17 cellular contexts compared by ENCODE assay signal in genomic region chr2:25347846-25348245, GRCh38. TPM values are rescaled to one million over a fixed set of nuclear protein-coding genes. Genes with fewer than 3 reads are reported as not detected.
DNase-seq lines count a peak whose midpoint lies in the region; ATAC-seq and TF ChIP-seq lines count a peak whose summit lies in the region.
"Had no signal": no experiment of that assay in that cellular context is flagged by ENCODE, and none has a peak within 500 bp of the region (broad histone marks: within the 10 kb centered on the region; RNA-seq: fewer than 3 reads in every experiment).

No MANE protein-coding gene starts in this region.

- TF ChIP-seq CTCF in AG04450 (IDR thresholded peaks at IDR 0.05; ENCODE audit: low read depth, low read length) (no peak), mesothelial cell of epicardium (IDR thresholded peaks at IDR 0.05; ENCODE audit: unreplicated experiment) (no peak)

- no peak overlapping the region for H3K4me3 ChIP-seq in AG04450 (ENCODE audit: low read depth, low read length)

- DNase-seq in AG04450 (ENCODE audit: low read depth, low spot score) (peak; percentile 16), H4 (ENCODE audit: low spot score) (peak; percentile 35), amniotic epithelial cell (ENCODE audit: low read depth) (peak; percentile 13), mesothelial cell of epicardium (ENCODE audit: low spot score in 2 of 2, unreplicated experiment in 2 of 2) (no peak), inferior parietal cortex (ENCODE audit: extremely low spot score) (no peak)
- no peak for DNase-seq in stimulated activated CD4-positive, alpha-beta T cell treated with anti-CD3 and anti-CD28 coated beads, Interleukin-4, amount 100 ng/mL, for 24 hours
- DNase-seq: activated naive CD4-positive, alpha-beta T cell treated with anti-CD3 and anti-CD28 coated beads, Interleukin-2, amount 10 ng/mL, durations not matched to agents 7 days and 5 days; hypothalamus; kidney glomerular epithelial cell; NCI-H2029 treated with DMSO at 0.1 percent for 48 hours; NCI-H510A; retina; T-helper 1 cell; WERI-Rb-1 had no signal

- H3K27me3 Mint-ChIP-seq in mesothelial cell of epicardium (ENCODE audit: low read depth), result no peaks in the 10 kb centered on the region

- no peak for ATAC-seq in GM18517 (IDR thresholded peaks at IDR 0.05; ENCODE audit: unreplicated experiment)
- ATAC-seq in HG03520 (IDR thresholded peaks at IDR 0.05; ENCODE audit: unreplicated experiment), result no peak
- ATAC-seq: esophagus mucosa had no signal

- no peaks in the 10 kb centered on the region for H3K27me3 ChIP-seq in AG04450 (ENCODE audit: control insufficient read depth, insufficient read depth, low read length)

- H3K27ac Mint-ChIP-seq in mesothelial cell of epicardium, result peak overlapping the region; percentile 17
- H3K27ac Mint-ChIP-seq: activated naive CD4-positive, alpha-beta T cell treated with anti-CD3 and anti-CD28 coated beads, Interleukin-2, amount 10 ng/mL, durations not matched to agents 7 days and 5 days had no signal

- H3K4me1 Mint-ChIP-seq in mesothelial cell of epicardium, result peaks cover 4% of the 10 kb centered on the region

- H3K27ac ChIP-seq in AG04450 (ENCODE audit: low read depth, low read length), result peak overlapping the region; percentile 32
- H3K27ac ChIP-seq: WERI-Rb-1 had no signal

- CTCF ChIA-PET in AG04450 (lab: Charles Lee), result interaction anchor here (1.2 to 7.9 kb wide), 4 partner anchors 14 to 352 kb away, joined by 3 to 87 read pairs (median 4); no protein-coding TSS in a partner anchor

- no peak overlapping the region for H3K4me3 Mint-ChIP-seq in mesothelial cell of epicardium
- H3K4me3 Mint-ChIP-seq: activated naive CD4-positive, alpha-beta T cell treated with anti-CD3 and anti-CD28 coated beads, Interleukin-2, amount 10 ng/mL, durations not matched to agents 7 days and 5 days had no signal

- no peaks in the 10 kb centered on the region for H3K9me3 ChIP-seq in AG04450 (ENCODE audit: control insufficient read depth, insufficient read depth, low read length)

- POLR2A ChIA-PET in AG04450 (lab: Yijun Ruan, JAX), result no interaction called here

- no peaks in the 10 kb centered on the region for H3K9me3 Mint-ChIP-seq in mesothelial cell of epicardium

- peaks cover 16% of the 10 kb centered on the region for H3K36me3 Mint-ChIP-seq in mesothelial cell of epicardium
- H3K36me3 Mint-ChIP-seq: activated naive CD4-positive, alpha-beta T cell treated with anti-CD3 and anti-CD28 coated beads, Interleukin-2, amount 10 ng/mL, durations not matched to agents 7 days and 5 days had no signal

RNA-seq across cellular contexts. Expression of gene DNMT3A, which starts 6.1 kb away (rescaled TPM):
- polyA plus RNA-seq in AG04450 (2011; rRNA removed), result 4.1 and 6.8 TPM in 2 replicates
- 15.2 and 26.0 TPM in 2 replicates for polyA minus RNA-seq in AG04450 (2011; rRNA and poly(A)+ RNA removed)
- 1.5 and 2.4 TPM in 2 replicates for total RNA-seq in H4 (2014; rRNA removed; shearing (Covaris generic))
- 210 to 219 TPM (median 215 TPM) in 3 replicates for total RNA-seq in mesothelial cell of epicardium

Comparison
In these comparisons a context has a peak if more than half of its experiments do, and no peak if none do; other contexts are left out.
1. DNase-seq: peak in AG04450 (single experiment), H4 (single experiment) and amniotic epithelial cell (single experiment); none in mesothelial cell of epicardium (0 of 2), stimulated activated CD4-positive, alpha-beta T cell treated with anti-CD3 and anti-CD28 coated beads, Interleukin-4, amount 100 ng/mL, for 24 hours (single experiment) and inferior parietal cortex (single experiment).
2. RNA of gene DNMT3A, which starts 6.1 kb away (total RNA-seq): 210 to 219 TPM in mesothelial cell of epicardium; 1.5 to 2.4 TPM in H4; every median in the first group is over 10 times any median in the second.